ENCODE assay signal across 13 cellular contexts in the genomic region with DNA sequence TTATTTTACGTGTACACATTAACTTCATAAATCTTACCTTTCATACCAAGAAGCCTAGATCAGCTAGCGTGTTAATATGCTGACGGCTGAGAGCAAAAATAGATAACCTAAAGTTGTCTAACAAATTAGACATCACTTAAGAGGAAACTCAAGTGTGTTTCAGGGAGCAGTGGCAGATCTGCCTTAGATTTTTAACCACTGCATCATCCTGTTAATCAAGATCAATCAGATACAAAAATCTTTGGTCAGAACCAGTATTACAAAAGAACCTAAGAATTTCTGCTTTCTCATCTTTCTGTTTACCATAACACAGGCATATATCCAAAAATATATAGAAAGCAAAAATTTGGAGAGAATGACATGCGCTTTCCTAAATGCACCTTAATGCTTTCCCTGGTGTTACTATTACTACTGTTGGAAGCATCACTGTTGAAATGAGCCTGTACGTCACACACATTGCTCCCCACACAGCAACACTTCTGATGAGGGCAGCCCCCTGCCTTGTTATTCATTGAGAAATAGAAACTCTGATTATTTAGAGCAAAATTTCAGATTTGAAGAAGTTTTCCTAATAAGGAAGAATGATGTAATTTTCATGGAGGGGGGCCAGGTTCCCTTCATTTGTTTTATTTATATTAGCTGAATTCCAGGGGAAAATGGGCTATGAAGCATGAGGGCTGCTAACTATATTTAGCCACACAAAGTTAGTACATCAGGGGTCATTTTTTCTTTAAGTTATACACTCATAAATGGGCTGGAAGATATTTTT.
DNase-seq lines count a peak whose midpoint lies in the region; ATAC-seq and TF ChIP-seq lines count a peak whose summit lies in the region.
"Had no signal": no experiment of that assay in that cellular context is flagged by ENCODE, and none has a peak within 500 bp of the region (broad histone marks: within the 10 kb centered on the region; RNA-seq: fewer than 3 reads in every experiment).

No MANE protein-coding gene starts in this region.

- ATAC-seq in SK-N-SH treated with all-trans-retinoic acid at 6 μM for 48 hours = no peak
- ATAC-seq: activated CD4-positive, CD25-positive, alpha-beta regulatory T cell treated with anti-CD3 and anti-CD28 coated beads, Interleukin-2, amount 50 U/mL, for 24 hours; GM12878 had no signal

- H3K27ac ChIP-seq in ACC112 (ENCODE audit: low read depth, low read length) (peak overlapping the region; percentile 45), prostate gland (peak overlapping the region; percentile 38 to 70)

- H3K4me3 Mint-ChIP-seq in activated T-helper 2 cell treated with anti-CD3 and anti-CD28 coated beads, Interferon-gamma antibody, Interleukin-2, Interleukin-4, amounts not matched to agents 10 μg/mL and 5 μg/mL and 100 μg/mL, durations not matched to agents 14 hours and 24 hours and 36 hours (ENCODE audit: low read depth) = no peak overlapping the region

- DNase-seq in fibroblast of peridontal ligament (ENCODE audit: extremely low read depth) (peak; percentile 95), prostate gland (ENCODE audit: low spot score) (no peak), NCI-H524 (lab: John Stamatoyannopoulos, UW) (no peak), SIG-M5 treated with dmso at 0.1 percent for 504 hours (lab: John Stamatoyannopoulos, UW; ENCODE audit: unreplicated experiment) (no peak), NCI-H2081 treated with DMSO at 0.1 percent for 48 hours (lab: John Stamatoyannopoulos, UW) (no peak)
- no peak for DNase-seq in activated T-helper 2 cell treated with anti-CD3 and anti-CD28 coated beads, Interferon-gamma antibody, Interleukin-2, Interleukin-4, amounts not matched to agents 10 μg/mL and 5 μg/mL and 100 μg/mL, durations not matched to agents 14 hours and 24 hours and 36 hours (ENCODE audit: low spot score)
- DNase-seq: NCI-H2107; NK-92 treated with Interleukin-12 subunit alpha and Interleukin-12 subunit beta, amount 100 ng/mL, for 24 hours; small intestine had no signal

- H3K4me3 ChIP-seq in ACC112 (ENCODE audit: low read depth, low read length) (no peak overlapping the region), prostate gland (no peak overlapping the region)
- H3K4me3 ChIP-seq: GM12878 had no signal

- no peak overlapping the region for H2AFZ ChIP-seq in ACC112 (ENCODE audit: low read length, unreplicated experiment)

- H3K27me3 ChIP-seq in ACC112 (ENCODE audit: insufficient read depth, low read length) = no peaks in the 10 kb centered on the region
- no peaks in the 10 kb centered on the region for H3K27me3 ChIP-seq in prostate gland (replicated peaks; ENCODE audit: insufficient read depth)

- H3K9me3 ChIP-seq in prostate gland = no peaks in the 10 kb centered on the region

- H3K79me2 ChIP-seq in ACC112 (ENCODE audit: control insufficient read depth, insufficient read depth, low read length, unreplicated experiment) = peaks cover 45% of the 10 kb centered on the region

- H3K27me3 Mint-ChIP-seq in activated T-helper 2 cell treated with anti-CD3 and anti-CD28 coated beads, Interferon-gamma antibody, Interleukin-2, Interleukin-4, amounts not matched to agents 10 μg/mL and 5 μg/mL and 100 μg/mL, durations not matched to agents 14 hours and 24 hours and 36 hours (ENCODE audit: low read depth) = no peaks in the 10 kb centered on the region

- H3K36me3 ChIP-seq in ACC112 (ENCODE audit: insufficient read depth, low read length) = peaks cover 8% of the 10 kb centered on the region; the same call in 1 of the 2 replicates
- H3K36me3 ChIP-seq in prostate gland = no peaks in the 10 kb centered on the region

- TF ChIP-seq CTCF in prostate gland (IDR thresholded peaks at IDR 0.05) = no peak

- TF ChIP-seq POLR2A in prostate gland (IDR thresholded peaks at IDR 0.05) = no peak

- peaks cover 12% of the 10 kb centered on the region for H3K9me3 Mint-ChIP-seq in activated T-helper 2 cell treated with anti-CD3 and anti-CD28 coated beads, Interferon-gamma antibody, Interleukin-2, Interleukin-4, amounts not matched to agents 10 μg/mL and 5 μg/mL and 100 μg/mL, durations not matched to agents 14 hours and 24 hours and 36 hours

- no peak overlapping the region for H3K27ac Mint-ChIP-seq in activated T-helper 2 cell treated with anti-CD3 and anti-CD28 coated beads, Interferon-gamma antibody, Interleukin-2, Interleukin-4, amounts not matched to agents 10 μg/mL and 5 μg/mL and 100 μg/mL, durations not matched to agents 14 hours and 24 hours and 36 hours

- peaks cover 30% of the 10 kb centered on the region for H3K4me1 ChIP-seq in ACC112 (ENCODE audit: control insufficient read depth, insufficient read depth, low read length, unreplicated experiment)
- no peaks in the 10 kb centered on the region for H3K4me1 ChIP-seq in prostate gland (replicated peaks)

- peaks cover 56% of the 10 kb centered on the region for H3K4me1 Mint-ChIP-seq in activated T-helper 2 cell treated with anti-CD3 and anti-CD28 coated beads, Interferon-gamma antibody, Interleukin-2, Interleukin-4, amounts not matched to agents 10 μg/mL and 5 μg/mL and 100 μg/mL, durations not matched to agents 14 hours and 24 hours and 36 hours (ENCODE audit: low read depth)

- 68% methylated on average over 5 of the region's 5 CpGs for WGBS in prostate gland

- H3K36me3 Mint-ChIP-seq in activated T-helper 2 cell treated with anti-CD3 and anti-CD28 coated beads, Interferon-gamma antibody, Interleukin-2, Interleukin-4, amounts not matched to agents 10 μg/mL and 5 μg/mL and 100 μg/mL, durations not matched to agents 14 hours and 24 hours and 36 hours (ENCODE audit: low read depth) = peaks cover 23% of the 10 kb centered on the region

- intact Hi-C loops in prostate gland (cut with DNase I) = no loop called here
- intact Hi-C loops in activated T-helper 2 cell treated with anti-CD3 and anti-CD28 coated beads, Interferon-gamma antibody, Interleukin-2, Interleukin-4, amounts not matched to agents 10 μg/mL and 5 μg/mL and 100 μg/mL, durations not matched to agents 14 hours and 24 hours and 36 hours (cut with micrococcal nuclease) = loop anchor here (10.0 kb wide), 1 partner anchor 147 kb away; no protein-coding TSS in a partner anchor

TF ChIP-seq in SK-N-SH treated with all-trans-retinoic acid at 6 μM for 48 hours, 23 proteins besides CTCF, POLR2A, EP300 and RAD21:
- TF ChIP-seq ISL1 (CRISPR knock-in tag; IDR thresholded peaks at IDR 0.05) (0 out of 2 replicates have a peak, but pooled peaks have one; percentile 15), ZNF70 (CRISPR knock-in tag; IDR thresholded peaks at IDR 0.05) (no peak)
